In genomic region chr20:26209171-26209941, GRCh38 we compare ENCODE assay signal across 10 cellular contexts.
DNase-seq lines count a peak whose midpoint lies in the region; ATAC-seq, FAIRE-seq and TF ChIP-seq lines count a peak whose summit lies in the region.
"Had no signal": no experiment of that assay in that cellular context is flagged by ENCODE, and none has a peak within 500 bp of the region (broad histone marks: within the 10 kb centered on the region; RNA-seq: fewer than 3 reads in every experiment).

No MANE protein-coding gene starts in this region.

- TF ChIP-seq CTCF in thoracic aorta (IDR thresholded peaks at IDR 0.05), result no peak

- no peaks in the 10 kb centered on the region for H3K9me3 ChIP-seq in thoracic aorta
- H3K9me3 ChIP-seq: transverse colon had no signal

- no peaks in the 10 kb centered on the region for H3K36me3 ChIP-seq in thoracic aorta
- H3K36me3 ChIP-seq: transverse colon had no signal

- ATAC-seq in thoracic aorta (ENCODE audit: insufficient number of reproducible peaks, low FRiP score, low read depth) (no peak), GM19397 (IDR thresholded peaks at IDR 0.05; ENCODE audit: unreplicated experiment) (no peak), HG02884 (IDR thresholded peaks at IDR 0.05; ENCODE audit: unreplicated experiment) (no peak)

- H3K4me3 Mint-ChIP-seq in activated naive CD4-positive, alpha-beta T cell treated with anti-CD3 and anti-CD28 coated beads, Interleukin-2, amount 50 U/mL, for 24 hours, result peak overlapping the region; percentile 68

- peaks cover 0 to 7% of the 10 kb centered on the region in 2 donors for H3K4me1 ChIP-seq in thoracic aorta (ENCODE audit: control insufficient read depth in 1 of 2, low read depth in 2 of 2)

- H3K36me3 Mint-ChIP-seq in activated naive CD4-positive, alpha-beta T cell treated with anti-CD3 and anti-CD28 coated beads, Interleukin-2, amount 50 U/mL, for 24 hours, result peaks cover 4% of the 10 kb centered on the region

- peak; percentile 100 for FAIRE-seq in islet of Langerhans (lab: Jason Lieb, UNC)

- H3K4me3 ChIP-seq in thoracic aorta, result peak overlapping the region; percentile 25

- peak; percentile 63 for DNase-seq in NCI-H2227 (lab: John Stamatoyannopoulos, UW; ENCODE audit: unreplicated experiment)
- no peak for DNase-seq in NCI-H2227 treated with DMSO at 0.1 percent for 48 hours (lab: John Stamatoyannopoulos, UW)
- DNase-seq in thoracic aorta (ENCODE audit: low spot score), result no peak
- DNase-seq in DMS79 (lab: John Stamatoyannopoulos, UW), result no peak
- DNase-seq: transverse colon had no signal

- peaks cover 6% of the 10 kb centered on the region for H3K27me3 ChIP-seq in thoracic aorta (replicated peaks; ENCODE audit: insufficient read depth)

- peaks cover 5% of the 10 kb centered on the region for H3K9me3 Mint-ChIP-seq in activated naive CD4-positive, alpha-beta T cell treated with anti-CD3 and anti-CD28 coated beads, Interleukin-2, amount 50 U/mL, for 24 hours

- peaks cover 43% of the 10 kb centered on the region for H3K4me1 Mint-ChIP-seq in activated naive CD4-positive, alpha-beta T cell treated with anti-CD3 and anti-CD28 coated beads, Interleukin-2, amount 50 U/mL, for 24 hours

- peak overlapping the region; percentile 20 for H3K27ac Mint-ChIP-seq in activated naive CD4-positive, alpha-beta T cell treated with anti-CD3 and anti-CD28 coated beads, Interleukin-2, amount 50 U/mL, for 24 hours

- H3K27ac ChIP-seq in thoracic aorta, result no peak overlapping the region
- H3K27ac ChIP-seq: transverse colon, VCaP had no signal

- H3K27me3 Mint-ChIP-seq in activated naive CD4-positive, alpha-beta T cell treated with anti-CD3 and anti-CD28 coated beads, Interleukin-2, amount 50 U/mL, for 24 hours, result peaks cover 5% of the 10 kb centered on the region
